In genomic region chr3:14461748-14462324, GRCh38 we compare ENCODE assay signal across 8 cellular contexts. TPM values are rescaled to one million over a fixed set of nuclear protein-coding genes. Genes with fewer than 3 reads are reported as not detected.
DNase-seq lines count a peak whose midpoint lies in the region; ATAC-seq and TF ChIP-seq lines count a peak whose summit lies in the region.

No MANE protein-coding gene starts in this region.

- peak overlapping the region; percentile 32 for H3K27ac Mint-ChIP-seq in central memory CD8-positive, alpha-beta T cell (ENCODE audit: low read depth)

- no peak overlapping the region for H3K4me2 ChIP-seq in SU-DHL-6 (ENCODE audit: low read depth, low read length, poor library complexity, severe bottlenecking)

- H3K36me3 ChIP-seq in SU-DHL-6 (ENCODE audit: low read length) = no peaks in the 10 kb centered on the region

- no peak overlapping the region for H2AFZ ChIP-seq in SU-DHL-6 (ENCODE audit: low read depth, low read length, severe bottlenecking)

- H3K9me2 ChIP-seq in SU-DHL-6 (replicated peaks; ENCODE audit: insufficient read depth, low read length) = no peaks in the 10 kb centered on the region

- peaks cover 23% of the 10 kb centered on the region for H3K36me3 Mint-ChIP-seq in central memory CD8-positive, alpha-beta T cell (ENCODE audit: insufficient read depth)

- no peak overlapping the region for H3K4me3 Mint-ChIP-seq in central memory CD8-positive, alpha-beta T cell

- H3K9me3 ChIP-seq in SU-DHL-6 (ENCODE audit: insufficient read depth, low read length) = no peaks in the 10 kb centered on the region

- no peaks in the 10 kb centered on the region for H3K79me2 ChIP-seq in SU-DHL-6 (ENCODE audit: insufficient read depth, low read length)

- no peaks in the 10 kb centered on the region for H4K20me1 ChIP-seq in SU-DHL-6 (ENCODE audit: low read depth, low read length)

- H3K27ac ChIP-seq in SU-DHL-6 (ENCODE audit: low read depth, low read length) = no peak overlapping the region

- H3K9ac ChIP-seq in SU-DHL-6 (ENCODE audit: low read length) = no peak overlapping the region

- no peak overlapping the region for H3K4me3 ChIP-seq in SU-DHL-6 (ENCODE audit: insufficient read depth, low read length, poor library complexity, severe bottlenecking)

- H3F3A ChIP-seq in SU-DHL-6 (ENCODE audit: insufficient read depth) = no peaks in the 10 kb centered on the region

- no peaks in the 10 kb centered on the region for H3K9me3 Mint-ChIP-seq in central memory CD8-positive, alpha-beta T cell

- H3K4me1 Mint-ChIP-seq in central memory CD8-positive, alpha-beta T cell = peaks cover 13% of the 10 kb centered on the region

- DNase-seq in DMS79 treated with DMSO at 0.1 percent for 48 hours (lab: John Stamatoyannopoulos, UW) (peak; percentile 3), DMS79 (lab: John Stamatoyannopoulos, UW) (no peak), left lobe of liver (ENCODE audit: low spot score) (no peak), stromal cell of bone marrow (ENCODE audit: low read depth) (peak; percentile 27), retina (no peak)
- no peak for DNase-seq in central memory CD8-positive, alpha-beta T cell (ENCODE audit: low spot score in 2 of 2)

- ATAC-seq in HG03432 (IDR thresholded peaks at IDR 0.05; ENCODE audit: unreplicated experiment) (peak; percentile 60), left lobe of liver (peak; percentile 85)
- ATAC-seq in central memory CD8-positive, alpha-beta T cell (replicated peaks; ENCODE audit: extremely low read depth, poor library complexity, severe bottlenecking) = no peak

- no peaks in the 10 kb centered on the region for H3K27me3 Mint-ChIP-seq in central memory CD8-positive, alpha-beta T cell

- no peaks in the 10 kb centered on the region for H3K27me3 ChIP-seq in SU-DHL-6 (ENCODE audit: low read length)

- peak; percentile 43 for TF ChIP-seq CTCF in SU-DHL-6 (IDR thresholded peaks at IDR 0.05; ENCODE audit: insufficient read depth, low read length, poor library complexity, severe bottlenecking)

RNA-seq across cellular contexts. Expression of gene SLC6A6, which starts 59.4 kb away (rescaled TPM):
- total RNA-seq in left lobe of liver = 3.2 TPM

Comparison
In these comparisons a context has a peak if more than half of its experiments do, and no peak if none do; other contexts are left out.
1. DNase-seq: peak in DMS79 treated with DMSO at 0.1 percent for 48 hours (single experiment) and stromal cell of bone marrow (single experiment); none in DMS79 (single experiment), central memory CD8-positive, alpha-beta T cell (0 of 2), left lobe of liver (single experiment) and retina (single experiment).